18 cellular contexts compared by ENCODE assay signal in the genomic region with DNA sequence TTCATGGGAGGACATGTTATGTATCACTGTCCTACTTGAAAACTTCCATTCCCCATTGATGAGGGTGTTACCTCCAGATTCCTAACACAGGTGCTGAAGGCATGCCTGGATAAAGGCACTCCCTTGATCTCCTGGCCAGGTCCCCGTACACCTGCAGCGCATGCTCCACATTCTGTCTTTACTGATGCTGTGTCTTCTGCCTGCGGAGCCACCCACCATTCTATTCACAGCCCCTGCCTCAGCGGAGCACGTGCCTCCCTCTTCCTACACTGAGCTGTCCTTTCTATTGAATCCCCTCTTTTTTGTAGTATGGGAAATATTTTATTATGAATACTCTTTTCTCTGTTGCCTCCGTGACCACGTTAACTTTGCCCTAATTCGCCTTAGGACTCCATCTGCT. TPM values are rescaled to one million over a fixed set of nuclear protein-coding genes. Genes with fewer than 3 reads are reported as not detected.
DNase-seq lines count a peak whose midpoint lies in the region; ATAC-seq, FAIRE-seq and TF ChIP-seq lines count a peak whose summit lies in the region.
"Had no signal": no experiment of that assay in that cellular context is flagged by ENCODE, and none has a peak within 500 bp of the region (broad histone marks: within the 10 kb centered on the region; RNA-seq: fewer than 3 reads in every experiment).

No MANE protein-coding gene starts in this region.

- no peaks in the 10 kb centered on the region for H3K4me1 ChIP-seq in mesendoderm (ENCODE audit: control insufficient read depth, low read depth, low read length)
- H3K4me1 ChIP-seq in suprapubic skin = peaks cover 53% of the 10 kb centered on the region
- H3K4me1 ChIP-seq in trophoblast cell (ENCODE audit: control insufficient read depth in 1 of 2, insufficient read depth in 2 of 2, low read length in 2 of 2) = peaks cover 5 to 8% of the 10 kb centered on the region in 2 experiments

- no CpG with 5 or more reads among the region's 8 CpGs for WGBS in mesendoderm (ENCODE audit: extremely low coverage, insufficient coverage, low lambda C conversion rate)
- WGBS in suprapubic skin = 80% methylated on average over 8 of the region's 8 CpGs
- no CpG with 5 or more reads among the region's 8 CpGs for WGBS in trophoblast cell (ENCODE audit: extremely low coverage, insufficient coverage, insufficient read length)

- H2BK120ac ChIP-seq in mesendoderm (ENCODE audit: low read depth, low read length) (no peak overlapping the region), trophoblast cell (ENCODE audit: insufficient read depth, low read length, poor library complexity) (no peak overlapping the region)

- intact Hi-C loops in activated B cell treated with CpG ODN at 0.5 μM for 24 hours (cut with micrococcal nuclease) = loop anchor here (1.0 kb wide), 1 partner anchor 12 kb away; no protein-coding TSS in a partner anchor

- no peak overlapping the region for H3K4me3 Mint-ChIP-seq in activated naive CD8-positive, alpha-beta T cell
- no peak overlapping the region for H3K4me3 Mint-ChIP-seq in activated naive CD8-positive, alpha-beta T cell treated with anti-CD3 and anti-CD28 coated beads, Interleukin-2, amount 50 U/mL, for 24 hours
- no peak overlapping the region for H3K4me3 Mint-ChIP-seq in activated B cell treated with CpG ODN at 0.5 μM for 24 hours
- H3K4me3 Mint-ChIP-seq: activated naive CD8-positive, alpha-beta T cell treated with anti-CD3 and anti-CD28 coated beads for 36 hours had no signal

- H2BK5ac ChIP-seq in mesendoderm (ENCODE audit: low read length) = no peak overlapping the region
- no peak overlapping the region for H2BK5ac ChIP-seq in trophoblast cell (ENCODE audit: low read depth, low read length, poor library complexity)

- POLR2A ChIA-PET in activated B cell treated with CpG ODN at 0.5 μM for 24 hours (lab: Charles Lee) = interaction anchor here (1.0 to 61.9 kb wide), 2 partner anchors 12 to 21 kb away, joined by 3 to 1679 read pairs; partner anchors contain the start of gene PTPN1

- H4K12ac ChIP-seq in trophoblast cell (ENCODE audit: low read depth, low read length) = no peak overlapping the region

- no peak overlapping the region for H4K8ac ChIP-seq in mesendoderm (ENCODE audit: low read depth, low read length)
- H4K8ac ChIP-seq in trophoblast cell (ENCODE audit: low read depth, low read length) = no peak overlapping the region

- H3K36me3 Mint-ChIP-seq in activated naive CD8-positive, alpha-beta T cell = peaks cover 9% of the 10 kb centered on the region
- H3K36me3 Mint-ChIP-seq in activated naive CD8-positive, alpha-beta T cell treated with anti-CD3 and anti-CD28 coated beads, Interleukin-2, amount 50 U/mL, for 24 hours (ENCODE audit: low read depth) = peaks cover 11% of the 10 kb centered on the region
- H3K36me3 Mint-ChIP-seq in activated B cell treated with CpG ODN at 0.5 μM for 24 hours (ENCODE audit: low read depth) = peaks cover 65% of the 10 kb centered on the region

- peak overlapping the region; percentile 78 for H3K27ac Mint-ChIP-seq in activated naive CD8-positive, alpha-beta T cell
- H3K27ac Mint-ChIP-seq in activated naive CD8-positive, alpha-beta T cell treated with anti-CD3 and anti-CD28 coated beads, Interleukin-2, amount 50 U/mL, for 24 hours = no peak overlapping the region
- peak overlapping the region; percentile 24 for H3K27ac Mint-ChIP-seq in activated B cell treated with CpG ODN at 0.5 μM for 24 hours
- H3K27ac Mint-ChIP-seq: activated naive CD8-positive, alpha-beta T cell treated with anti-CD3 and anti-CD28 coated beads for 36 hours had no signal

- H3K9ac ChIP-seq in mesendoderm (ENCODE audit: low read length) (no peak overlapping the region), trophoblast cell (ENCODE audit: low read length) (no peak overlapping the region)

- no peaks in the 10 kb centered on the region for H3K27me3 ChIP-seq in mesendoderm (ENCODE audit: insufficient read depth, low read length, poor library complexity)
- no peaks in the 10 kb centered on the region for H3K27me3 ChIP-seq in suprapubic skin
- H3K27me3 ChIP-seq in trophoblast cell (ENCODE audit: insufficient read depth, low read length) = no peaks in the 10 kb centered on the region
- H3K27me3 ChIP-seq: cardiac muscle cell, pancreas had no signal

- H3K79me1 ChIP-seq in mesendoderm (ENCODE audit: low read length) (peaks cover 15% of the 10 kb centered on the region), trophoblast cell (ENCODE audit: low read length) (no peaks in the 10 kb centered on the region)

- CTCF ChIA-PET in activated B cell treated with CpG ODN at 0.5 μM for 24 hours (lab: Charles Lee) = no interaction called here

- H4K5ac ChIP-seq in mesendoderm (ENCODE audit: low read length) = no peak overlapping the region

- H3K4me3 ChIP-seq in mesendoderm (ENCODE audit: low read length) = no peak overlapping the region
- H3K4me3 ChIP-seq in suprapubic skin = no peak overlapping the region
- no peak overlapping the region for H3K4me3 ChIP-seq in trophoblast cell (ENCODE audit: low read depth, low read length)
- H3K4me3 ChIP-seq: cardiac muscle cell, pancreas, skin epidermis had no signal

- H3K4ac ChIP-seq in mesendoderm (ENCODE audit: low read depth, low read length) = no peak overlapping the region
- no peak overlapping the region for H3K4ac ChIP-seq in trophoblast cell (ENCODE audit: low read depth, low read length)

- TF ChIP-seq EP300 in suprapubic skin (IDR thresholded peaks at IDR 0.05) = no peak

- no peaks in the 10 kb centered on the region for H3K27me3 Mint-ChIP-seq in activated naive CD8-positive, alpha-beta T cell
- no peaks in the 10 kb centered on the region for H3K27me3 Mint-ChIP-seq in activated naive CD8-positive, alpha-beta T cell treated with anti-CD3 and anti-CD28 coated beads, Interleukin-2, amount 50 U/mL, for 24 hours
- H3K27me3 Mint-ChIP-seq in activated B cell treated with CpG ODN at 0.5 μM for 24 hours = no peaks in the 10 kb centered on the region
- H3K27me3 Mint-ChIP-seq: activated naive CD8-positive, alpha-beta T cell treated with anti-CD3 and anti-CD28 coated beads for 36 hours had no signal

- H3K4me2 ChIP-seq in mesendoderm (ENCODE audit: low read length) (no peak overlapping the region), trophoblast cell (ENCODE audit: low read length) (no peak overlapping the region)

- H3K4me1 Mint-ChIP-seq in activated naive CD8-positive, alpha-beta T cell (ENCODE audit: low read depth) = peaks cover 75% of the 10 kb centered on the region
- H3K4me1 Mint-ChIP-seq in activated naive CD8-positive, alpha-beta T cell treated with anti-CD3 and anti-CD28 coated beads, Interleukin-2, amount 50 U/mL, for 24 hours = peaks cover 73% of the 10 kb centered on the region
- H3K4me1 Mint-ChIP-seq in activated B cell treated with CpG ODN at 0.5 μM for 24 hours = peaks cover 81% of the 10 kb centered on the region

- no peak for FAIRE-seq in GM12892 (lab: Jason Lieb, UNC)
- FAIRE-seq: kidney, pancreas had no signal

- H3K36me3 ChIP-seq in mesendoderm (ENCODE audit: control insufficient read depth, insufficient read depth, low read length) = no peaks in the 10 kb centered on the region
- H3K36me3 ChIP-seq in suprapubic skin = no peaks in the 10 kb centered on the region
- H3K36me3 ChIP-seq in trophoblast cell (ENCODE audit: control insufficient read depth in 1 of 2, insufficient read depth in 2 of 2, low read length in 2 of 2) = peaks cover 0 to 2% of the 10 kb centered on the region in 2 experiments
- H3K36me3 ChIP-seq: cardiac muscle cell, pancreas had no signal

- no peaks in the 10 kb centered on the region for H3K9me3 Mint-ChIP-seq in activated naive CD8-positive, alpha-beta T cell (ENCODE audit: low read depth)
- no peaks in the 10 kb centered on the region for H3K9me3 Mint-ChIP-seq in activated naive CD8-positive, alpha-beta T cell treated with anti-CD3 and anti-CD28 coated beads, Interleukin-2, amount 50 U/mL, for 24 hours
- H3K9me3 Mint-ChIP-seq in activated B cell treated with CpG ODN at 0.5 μM for 24 hours = peaks cover 6% of the 10 kb centered on the region
- H3K9me3 Mint-ChIP-seq: activated naive CD8-positive, alpha-beta T cell treated with anti-CD3 and anti-CD28 coated beads for 36 hours had no signal

- no peak for TF ChIP-seq POLR2A in suprapubic skin (IDR thresholded peaks at IDR 0.05)
- no peak for TF ChIP-seq POLR2A in GM12892 (IDR thresholded peaks at IDR 0.05; ENCODE audit: low read depth, low read length)

- no peak overlapping the region for H3K18ac ChIP-seq in mesendoderm (ENCODE audit: low read length)
- no peak overlapping the region for H3K18ac ChIP-seq in trophoblast cell (ENCODE audit: low read length)

- H2BK15ac ChIP-seq in mesendoderm (replicated peaks; ENCODE audit: low read depth) = no peak overlapping the region

- TF ChIP-seq CTCF in activated B cell treated with CpG ODN at 0.5 μM for 24 hours (IDR thresholded peaks at IDR 0.05) (no peak), suprapubic skin (IDR thresholded peaks at IDR 0.05) (no peak)

- no peak overlapping the region for H3K56ac ChIP-seq in mesendoderm (ENCODE audit: low read length)

- H4K91ac ChIP-seq in trophoblast cell (ENCODE audit: low read depth, low read length) = no peak overlapping the region

- no peak overlapping the region for H3K27ac ChIP-seq in mesendoderm (ENCODE audit: low read depth, low read length)
- peak overlapping the region; percentile 20 for H3K27ac ChIP-seq in suprapubic skin
- H3K27ac ChIP-seq in trophoblast cell (ENCODE audit: low read depth, low read length) = no peak overlapping the region
- H3K27ac ChIP-seq: cardiac muscle cell, pancreas had no signal

- no peak for ATAC-seq in activated naive CD8-positive, alpha-beta T cell treated with anti-CD3 and anti-CD28 coated beads, Interleukin-2, amount 50 U/mL, for 24 hours
- no peak for ATAC-seq in activated B cell treated with CpG ODN at 0.5 μM for 24 hours (ENCODE audit: low read depth)
- ATAC-seq: activated CD4-positive, CD25-positive, alpha-beta regulatory T cell treated with anti-CD3 and anti-CD28 coated beads, Interleukin-2, amount 50 U/mL, for 24 hours had no signal

- H3K23ac ChIP-seq in mesendoderm (ENCODE audit: low read length) (peak overlapping the region; percentile 68), trophoblast cell (ENCODE audit: low read length) (no peak overlapping the region)

- H2AK5ac ChIP-seq in mesendoderm (ENCODE audit: low read length) (no peak overlapping the region), trophoblast cell (ENCODE audit: low read length) (no peak overlapping the region)

- DNase-seq in activated naive CD8-positive, alpha-beta T cell treated with anti-CD3 and anti-CD28 coated beads, Interleukin-2, amount 50 U/mL, for 24 hours = no peak
- DNase-seq in activated B cell treated with CpG ODN at 0.5 μM for 24 hours (no peak), mesendoderm (no peak), suprapubic skin (ENCODE audit: low spot score in 2 of 2) (no peak), GM12892 (ENCODE audit: insufficient read length) (no peak), trophoblast cell (no peak), T-helper 1 cell (no peak)
- DNase-seq: activated naive CD8-positive, alpha-beta T cell treated with anti-CD3 and anti-CD28 coated beads for 36 hours; hippocampal formation; kidney; NCI-H1092 treated with DMSO at 0.1 percent for 48 hours; pancreas; RPMI8226; stimulated activated naive CD4-positive, alpha-beta T cell had no signal

- peaks cover 14% of the 10 kb centered on the region for H3K79me2 ChIP-seq in mesendoderm (ENCODE audit: control insufficient read depth, insufficient read depth, low read length)
- peaks cover 9% of the 10 kb centered on the region for H3K79me2 ChIP-seq in trophoblast cell (ENCODE audit: control insufficient read depth, insufficient read depth, low read length, poor library complexity)

- H3K14ac ChIP-seq in trophoblast cell (ENCODE audit: low read length) = no peak overlapping the region

- H3K9me3 ChIP-seq in suprapubic skin (no peaks in the 10 kb centered on the region), trophoblast cell (ENCODE audit: insufficient read depth, low read depth, low read length) (peaks cover 2% of the 10 kb centered on the region)
- H3K9me3 ChIP-seq: pancreas had no signal

- H2BK12ac ChIP-seq in trophoblast cell (ENCODE audit: low read length) = no peak overlapping the region

- H2AFZ ChIP-seq in trophoblast cell (ENCODE audit: insufficient read depth, low read length, poor library complexity) = no peak overlapping the region

RNA-seq across cellular contexts. Expression of gene PTPN1, which starts 25.0 kb away (rescaled TPM):
- 212 and 227 TPM in 2 replicates for total RNA-seq in activated B cell treated with CpG ODN at 0.5 μM for 24 hours
- polyA plus RNA-seq in mesendoderm (2013, experiment 1 of 2) = 32.0 TPM
- 31.3 TPM for polyA plus RNA-seq in mesendoderm (2013, experiment 2 of 2)
- 10 to 100 TPM; 33.4 to 40.9 (median 36.2) TPM for total RNA-seq in suprapubic skin
- polyA plus RNA-seq in GM12892 (2012; ENCODE audit: missing spikeins) = 36.9 TPM
- polyA plus RNA-seq in trophoblast cell (2013) = 27.0 and 27.9 TPM in 2 replicates
